In the genomic region with DNA sequence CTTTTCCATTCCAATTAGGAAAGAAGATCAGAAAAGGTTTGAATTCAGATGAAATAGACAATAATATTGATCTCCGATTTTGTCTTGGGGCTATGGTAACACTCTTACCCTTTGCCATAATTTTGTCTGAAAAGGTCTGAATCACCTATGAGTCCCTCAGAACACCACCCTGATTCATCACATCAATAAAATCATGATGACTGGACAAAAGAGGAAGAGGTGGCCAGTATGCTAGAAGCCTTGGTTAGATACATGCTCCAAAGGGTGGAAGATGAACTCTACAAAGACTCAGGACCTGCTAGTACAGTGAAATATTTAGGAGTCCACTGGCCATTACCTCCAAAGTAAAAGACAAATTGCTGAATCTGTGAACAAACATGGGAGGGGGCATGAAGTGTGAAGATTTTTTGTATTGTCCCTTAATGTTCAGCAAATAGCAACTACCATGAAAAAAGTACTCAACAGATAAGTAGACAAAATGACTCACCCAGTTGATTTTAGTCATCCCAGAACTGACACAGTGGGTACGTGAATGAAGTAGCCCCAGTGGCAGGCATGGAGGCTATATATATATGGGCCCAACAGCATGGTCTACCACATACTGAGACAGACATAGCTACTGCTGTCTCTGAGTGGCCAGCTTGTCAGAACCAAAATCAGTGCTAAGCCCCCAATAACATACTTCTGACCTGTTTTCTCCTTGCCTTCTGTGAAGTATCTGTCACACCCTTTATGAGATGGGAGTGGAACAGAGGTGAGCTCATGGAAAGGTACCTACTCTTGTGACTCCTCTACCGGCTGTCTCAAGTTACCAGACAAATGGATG, we compare ENCODE assay signal across 1 cellular context.
TF ChIP-seq lines count a peak whose summit lies in the region.

No MANE protein-coding gene starts in this region.

TF ChIP-seq in K562, 482 proteins besides CTCF, POLR2A, EP300 and RAD21 (continued from another document):
- TF ChIP-seq, protein P1, sequence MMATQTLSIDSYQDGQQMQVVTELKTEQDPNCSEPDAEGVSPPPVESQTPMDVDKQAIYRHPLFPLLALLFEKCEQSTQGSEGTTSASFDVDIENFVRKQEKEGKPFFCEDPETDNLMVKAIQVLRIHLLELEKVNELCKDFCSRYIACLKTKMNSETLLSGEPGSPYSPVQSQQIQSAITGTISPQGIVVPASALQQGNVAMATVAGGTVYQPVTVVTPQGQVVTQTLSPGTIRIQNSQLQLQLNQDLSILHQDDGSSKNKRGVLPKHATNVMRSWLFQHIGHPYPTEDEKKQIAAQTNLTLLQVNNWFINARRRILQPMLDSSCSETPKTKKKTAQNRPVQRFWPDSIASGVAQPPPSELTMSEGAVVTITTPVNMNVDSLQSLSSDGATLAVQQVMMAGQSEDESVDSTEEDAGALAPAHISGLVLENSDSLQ (IDR thresholded peaks at IDR 0.05): no peak
- TF ChIP-seq FOSL1 (tag; conservative IDR thresholded peaks at IDR 0.05) (peak; percentile 88), SOX6 (IDR thresholded peaks at IDR 0.05) (no peak), MAFK (IDR thresholded peaks at IDR 0.05; ENCODE audit: low read length) (peak; percentile 32; the same call in 1 of the 2 replicates)
- TF ChIP-seq, protein P2, sequence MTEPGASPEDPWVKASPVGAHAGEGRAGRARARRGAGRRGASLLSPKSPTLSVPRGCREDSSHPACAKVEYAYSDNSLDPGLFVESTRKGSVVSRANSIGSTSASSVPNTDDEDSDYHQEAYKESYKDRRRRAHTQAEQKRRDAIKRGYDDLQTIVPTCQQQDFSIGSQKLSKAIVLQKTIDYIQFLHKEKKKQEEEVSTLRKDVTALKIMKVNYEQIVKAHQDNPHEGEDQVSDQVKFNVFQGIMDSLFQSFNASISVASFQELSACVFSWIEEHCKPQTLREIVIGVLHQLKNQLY (CRISPR knock-in tag; conservative IDR thresholded peaks at IDR 0.05): no peak
- TF ChIP-seq, protein P3, sequence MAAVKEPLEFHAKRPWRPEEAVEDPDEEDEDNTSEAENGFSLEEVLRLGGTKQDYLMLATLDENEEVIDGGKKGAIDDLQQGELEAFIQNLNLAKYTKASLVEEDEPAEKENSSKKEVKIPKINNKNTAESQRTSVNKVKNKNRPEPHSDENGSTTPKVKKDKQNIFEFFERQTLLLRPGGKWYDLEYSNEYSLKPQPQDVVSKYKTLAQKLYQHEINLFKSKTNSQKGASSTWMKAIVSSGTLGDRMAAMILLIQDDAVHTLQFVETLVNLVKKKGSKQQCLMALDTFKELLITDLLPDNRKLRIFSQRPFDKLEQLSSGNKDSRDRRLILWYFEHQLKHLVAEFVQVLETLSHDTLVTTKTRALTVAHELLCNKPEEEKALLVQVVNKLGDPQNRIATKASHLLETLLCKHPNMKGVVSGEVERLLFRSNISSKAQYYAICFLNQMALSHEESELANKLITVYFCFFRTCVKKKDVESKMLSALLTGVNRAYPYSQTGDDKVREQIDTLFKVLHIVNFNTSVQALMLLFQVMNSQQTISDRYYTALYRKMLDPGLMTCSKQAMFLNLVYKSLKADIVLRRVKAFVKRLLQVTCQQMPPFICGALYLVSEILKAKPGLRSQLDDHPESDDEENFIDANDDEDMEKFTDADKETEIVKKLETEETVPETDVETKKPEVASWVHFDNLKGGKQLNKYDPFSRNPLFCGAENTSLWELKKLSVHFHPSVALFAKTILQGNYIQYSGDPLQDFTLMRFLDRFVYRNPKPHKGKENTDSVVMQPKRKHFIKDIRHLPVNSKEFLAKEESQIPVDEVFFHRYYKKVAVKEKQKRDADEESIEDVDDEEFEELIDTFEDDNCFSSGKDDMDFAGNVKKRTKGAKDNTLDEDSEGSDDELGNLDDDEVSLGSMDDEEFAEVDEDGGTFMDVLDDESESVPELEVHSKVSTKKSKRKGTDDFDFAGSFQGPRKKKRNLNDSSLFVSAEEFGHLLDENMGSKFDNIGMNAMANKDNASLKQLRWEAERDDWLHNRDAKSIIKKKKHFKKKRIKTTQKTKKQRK (IDR thresholded peaks at IDR 0.05; ENCODE audit: borderline replicate concordance, low read depth, low read length): no peak
